In genomic region chr2:129924142-129924514, GRCh38 we compare ENCODE assay signal across 13 cellular contexts. TPM values are rescaled to one million over a fixed set of nuclear protein-coding genes. Genes with fewer than 3 reads are reported as not detected.
A peak's percentile ranks its signal among the peaks of the same experiment; 100 is the strongest.
DNase-seq lines count a peak whose midpoint lies in the region; TF ChIP-seq lines count a peak whose summit lies in the region.
"Not testable (repeated sequence)": the region's sequence is repeated elsewhere in the genome, so short reads cannot be mapped to it uniquely, and the experiment has no call there.
"Had no signal": no experiment of that assay in that cellular context is flagged by ENCODE, and none has a peak within 500 bp of the region (broad histone marks: within the 10 kb centered on the region; RNA-seq: fewer than 3 reads in every experiment).

No MANE protein-coding gene starts in this region.

- not testable (repeated sequence) for H3K4me1 Mint-ChIP-seq in Calu3 (ENCODE audit: low read depth, unreplicated experiment); endodermal cell; osteocyte (ENCODE audit: unreplicated experiment)
- H3K4me1 Mint-ChIP-seq in brain = peaks cover 14% of the 10 kb centered on the region

- not testable (repeated sequence) for H4K20me1 ChIP-seq in KMS-11 (ENCODE audit: insufficient read depth); SU-DHL-6 (ENCODE audit: low read depth, low read length)

- not testable (repeated sequence) for BruUV-seq in Calu3 (replicated peaks; lab: Mats Ljungman, UMichigan)

- H3K36me3 ChIP-seq in KMS-11 (ENCODE audit: insufficient read depth); SU-DHL-6 (ENCODE audit: low read length); endodermal cell (ENCODE audit: control insufficient read depth, insufficient read depth, low read length): not testable (repeated sequence)

- intact Hi-C loops in Calu3 (cut with micrococcal nuclease; ENCODE audit: unreplicated experiment) = loop anchor here (10.0 kb wide), 1 partner anchor 149 kb away; no protein-coding TSS in a partner anchor

- H3K27me3 Mint-ChIP-seq in Calu3 (ENCODE audit: unreplicated experiment) = peaks cover 42% of the 10 kb centered on the region
- H3K27me3 Mint-ChIP-seq in brain = peaks cover 13% of the 10 kb centered on the region
- H3K27me3 Mint-ChIP-seq in endodermal cell (ENCODE audit: insufficient read depth) = peaks cover 41% of the 10 kb centered on the region
- not testable (repeated sequence) for H3K27me3 Mint-ChIP-seq in osteocyte (ENCODE audit: unreplicated experiment)

- H3K9me3 ChIP-seq in SU-DHL-6 (ENCODE audit: insufficient read depth, low read length); endodermal cell (ENCODE audit: control insufficient read depth, low read length): not testable (repeated sequence)

- DNase-seq in Calu3, endodermal cell: not testable (repeated sequence)
- peak; percentile 32 for DNase-seq in osteocyte (ENCODE audit: extremely low spot score, unreplicated experiment)

- H3K9me2 ChIP-seq in SU-DHL-6 (replicated peaks; ENCODE audit: insufficient read depth, low read length) = not testable (repeated sequence)

- not testable (repeated sequence) for H3K9me3 Mint-ChIP-seq in Calu3 (ENCODE audit: low read depth, unreplicated experiment); endodermal cell
- H3K9me3 Mint-ChIP-seq in brain = peaks cover 5 to 20% (median 18%) of the 10 kb centered on the region in 5 experiments
- H3K9me3 Mint-ChIP-seq in osteocyte (ENCODE audit: unreplicated experiment) = peaks cover 11% of the 10 kb centered on the region

- H3K4me1 ChIP-seq in KMS-11 (ENCODE audit: low read depth, poor library complexity, severe bottlenecking); endodermal cell (ENCODE audit: control insufficient read depth, insufficient read depth, low read length): not testable (repeated sequence)

- not testable (repeated sequence) for TF ChIP-seq CTCF in Calu3 (IDR thresholded peaks at IDR 0.05; ENCODE audit: unreplicated experiment); endodermal cell (conservative IDR thresholded peaks at IDR 0.05); osteocyte (IDR thresholded peaks at IDR 0.05)
- TF ChIP-seq CTCF in KMS-11 (conservative IDR thresholded peaks at IDR 0.05; ENCODE audit: low read depth, low read length) (peak; percentile 1; the same call in 1 of the 2 replicates), SU-DHL-6 (IDR thresholded peaks at IDR 0.05; ENCODE audit: insufficient read depth, low read length, poor library complexity, severe bottlenecking) (peak; percentile 2), brain (conservative IDR thresholded peaks at IDR 0.05) (peak in 1 of 2 experiments; percentile 16)

- CTCF ChIA-PET in Calu3 (lab: Charles Lee) = interaction anchor here (0.5 to 1.0 kb wide), 3 partner anchors 257 to 1959 kb away, joined by 3 read pairs; partner anchors contain the start of gene SMPD4

- H3K27ac Mint-ChIP-seq in Calu3 (ENCODE audit: unreplicated experiment); endodermal cell; osteocyte (ENCODE audit: unreplicated experiment): not testable (repeated sequence)
- H3K27ac Mint-ChIP-seq in brain = peak overlapping the region in 2 of 5 experiments; percentile 6 to 86

- H3F3A ChIP-seq in SU-DHL-6 (ENCODE audit: insufficient read depth) = not testable (repeated sequence)

- H3K4me3 ChIP-seq in KMS-11 (IDR thresholded peaks at IDR 0.05; ENCODE audit: insufficient read depth, low read depth, low read length); SU-DHL-6 (ENCODE audit: insufficient read depth, low read length, poor library complexity, severe bottlenecking); endodermal cell (ENCODE audit: low read length): not testable (repeated sequence)

- peak overlapping the region; percentile 30 for H3K4me3 Mint-ChIP-seq in Calu3 (ENCODE audit: low read depth, unreplicated experiment)
- H3K4me3 Mint-ChIP-seq in brain = peak overlapping the region in 4 of 5 experiments; percentile 79 to 90 (median 82)
- H3K4me3 Mint-ChIP-seq in endodermal cell = peak overlapping the region; percentile 47
- not testable (repeated sequence) for H3K4me3 Mint-ChIP-seq in osteocyte (ENCODE audit: unreplicated experiment)

- not testable (repeated sequence) for H3K27me3 ChIP-seq in KMS-11 (ENCODE audit: insufficient read depth, low read depth); SU-DHL-6 (ENCODE audit: low read length)
- peaks cover 25% of the 10 kb centered on the region for H3K27me3 ChIP-seq in endodermal cell (ENCODE audit: control insufficient read depth, insufficient read depth, low read length, poor library complexity, severe bottlenecking)

- not testable (repeated sequence) for H3K4me2 ChIP-seq in KMS-11; SU-DHL-6 (ENCODE audit: low read depth, low read length, poor library complexity, severe bottlenecking)

- 75 to 80% methylated on average over 7 to 12 of the region's 12 CpGs for WGBS in endodermal cell (ENCODE audit: insufficient coverage in 1 of 2, insufficient read length in 1 of 2), 2 experiments

- not testable (repeated sequence) for H2AFZ ChIP-seq in KMS-11 (ENCODE audit: low read depth); SU-DHL-6 (ENCODE audit: low read depth, low read length, severe bottlenecking)

- not testable (repeated sequence) for H3K36me3 Mint-ChIP-seq in Calu3 (ENCODE audit: insufficient read depth, unreplicated experiment); brain; endodermal cell (ENCODE audit: low read depth); osteocyte (ENCODE audit: unreplicated experiment)

- not testable (repeated sequence) for H3K79me2 ChIP-seq in KMS-11 (ENCODE audit: insufficient read depth, low read depth); SU-DHL-6 (ENCODE audit: insufficient read depth, low read length)

- not testable (repeated sequence) for H3K9ac ChIP-seq in KMS-11; SU-DHL-6 (ENCODE audit: low read length); endodermal cell (ENCODE audit: extremely low read depth, low read length, poor library complexity, severe bottlenecking)

- H3K27ac ChIP-seq in KMS-11; SU-DHL-6 (ENCODE audit: low read depth, low read length); endodermal cell (ENCODE audit: low read depth, low read length): not testable (repeated sequence)

RNA-seq across cellular contexts. Expression of gene RAB6C, which starts 55.3 kb away (rescaled TPM):
- total RNA-seq in Calu3 (2022) (not detected in 2 replicates), endodermal cell (under 1 TPM; 0.22 to 0.24 TPM), osteocyte (not detected in 2 replicates)
- polyA plus RNA-seq in brain (ENCODE audit: insufficient read depth, low read depth, low replicate concordance) = 0.29 TPM
- not detected for polyA plus RNA-seq in endodermal cell (2013, experiment 1 of 2)
- polyA plus RNA-seq in endodermal cell (2013, experiment 2 of 2) = not detected
- total RNA-seq: A172; A673; CD4-positive, CD25-positive, alpha-beta regulatory T cell; CD8-positive, alpha-beta T cell; Daoy; G401 had no signal
- polyA plus RNA-seq: BJ; CD4-positive, CD25-positive, alpha-beta regulatory T cell had no signal
